In the genomic region with DNA sequence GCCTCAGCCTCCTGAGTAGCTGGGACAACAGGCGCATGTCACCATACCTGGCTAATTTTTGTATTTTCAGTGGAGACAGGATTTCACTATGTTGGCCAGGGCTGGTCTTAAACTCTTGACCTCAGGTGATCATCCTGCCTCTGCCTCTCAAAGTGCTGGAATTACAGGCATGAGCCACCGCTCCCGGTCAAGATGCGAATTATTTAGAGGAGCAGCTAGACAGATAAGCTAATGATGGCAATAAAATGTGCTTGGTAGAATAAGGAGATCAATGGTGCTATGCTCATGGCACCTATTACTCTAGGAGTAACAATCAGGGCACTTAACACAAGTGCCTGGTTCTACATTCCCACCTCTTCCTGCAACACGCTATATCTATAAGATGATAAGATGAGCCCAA, we compare ENCODE assay signal across 28 cellular contexts.
"Had no signal": no experiment of that assay in that cellular context is flagged by ENCODE, and none has a peak within 500 bp of the region (broad histone marks: within the 10 kb centered on the region; RNA-seq: fewer than 3 reads in every experiment).

No MANE protein-coding gene starts in this region.

- H3K4me1 ChIP-seq: testis, upper lobe of right lung had no signal

- ATAC-seq: activated T-helper 17 cell treated with anti-CD3 and anti-CD28 coated beads, Interleukin-2, amount 50 U/mL, for 72 hours; effector memory CD8-positive, alpha-beta T cell; naive thymus-derived CD4-positive, alpha-beta T cell had no signal

- FAIRE-seq: astrocyte, TTC549 had no signal

- H3K4me3 ChIP-seq: ovary, testis, upper lobe of right lung had no signal

- H3K9me3 ChIP-seq: ovary, testis, upper lobe of right lung had no signal

- H3K36me3 ChIP-seq: brain microvascular endothelial cell, ovary, upper lobe of right lung had no signal

- DNase-seq: activated CD4-positive, alpha-beta memory T cell treated with anti-CD3 and anti-CD28 coated beads for 36 hours; activated CD4-positive, alpha-beta T cell treated with anti-CD3 and anti-CD28 coated beads, Interleukin-2, amount 10 ng/mL, durations not matched to agents 24 days and 14 days; activated CD8-positive, alpha-beta memory T cell treated with anti-CD3 and anti-CD28 coated beads, Interleukin-2, amount 50 U/mL, for 4 hours; activated gamma-delta T cell treated with Interleukin-2 at 50 U/mL for 16 hours; activated naive CD4-positive, alpha-beta T cell treated with anti-CD3 and anti-CD28 coated beads, Interleukin-2, amount 50 U/mL, for 16 hours; activated T-cell treated with anti-CD3 and anti-CD28 coated beads, Interleukin-2, amount 50 U/mL, for 24 hours; amniotic stem cell; brain microvascular endothelial cell; cortex of kidney; effector memory CD8-positive, alpha-beta T cell; erythroblast; foreskin fibroblast; head of caudate nucleus; left ventricle myocardium superior; naive thymus-derived CD4-positive, alpha-beta T cell; retina; stimulated activated CD4-positive, alpha-beta T cell treated with anti-CD3 and anti-CD28 coated beads, Interleukin-15, amount 100 ng/mL, for 24 hours; stimulated activated CD4-positive, alpha-beta T cell treated with anti-CD3 and anti-CD28 coated beads, Interleukin-2, amount 100 ng/mL, for 24 hours; stimulated activated naive B cell treated with anti-CD40 and anti-IgM and Interleukin-4, amounts not matched to agents 10 μg/mL and 1 μg/mL and 100 μg/mL, for 72 hours; SW 1271; T-helper 9 cell; testis; upper lobe of right lung had no signal

- H3K27ac ChIP-seq: brain microvascular endothelial cell, testis, upper lobe of right lung, VCaP had no signal

- H3K27me3 ChIP-seq: brain microvascular endothelial cell, ovary, testis, upper lobe of right lung had no signal
